ENCODE assay signal across 27 cellular contexts in the genomic region with DNA sequence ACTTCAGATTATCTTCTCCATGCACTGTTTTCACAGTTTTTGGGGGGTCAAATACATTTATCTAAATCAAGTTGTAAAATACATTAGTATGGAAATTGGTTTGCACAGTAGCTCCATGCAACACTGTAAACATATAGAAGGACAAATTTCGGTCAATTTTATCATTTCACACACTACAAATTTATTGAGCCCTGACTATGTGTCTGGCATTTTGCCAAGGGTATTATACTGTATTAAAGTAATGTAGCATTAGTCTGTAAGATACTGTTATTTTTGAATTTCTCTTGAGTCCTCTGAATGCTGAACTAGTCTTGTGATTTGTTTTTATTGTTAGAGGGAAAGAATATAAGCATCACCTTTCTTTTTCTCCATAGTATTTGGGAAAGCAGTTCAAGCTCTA. TPM values are rescaled to one million over a fixed set of nuclear protein-coding genes. Genes with fewer than 3 reads are reported as not detected.
DNase-seq lines count a peak whose midpoint lies in the region; ATAC-seq and TF ChIP-seq lines count a peak whose summit lies in the region.
"Had no signal": no experiment of that assay in that cellular context is flagged by ENCODE, and none has a peak within 500 bp of the region (broad histone marks: within the 10 kb centered on the region; RNA-seq: fewer than 3 reads in every experiment).

No MANE protein-coding gene starts in this region.

- peaks cover 2% of the 10 kb centered on the region; the same call in 1 of the 2 replicates for H3F3A ChIP-seq in Loucy (ENCODE audit: low read depth)

- peak overlapping the region; percentile 88 for H3K9ac ChIP-seq in Loucy (ENCODE audit: low read depth, low read length, poor library complexity, severe bottlenecking)
- H3K9ac ChIP-seq: GM23248 had no signal

- no peak for DNase-seq in natural killer cell treated with Interleukin-12 subunit alpha and Interleukin-12 subunit beta and Interleukin-15 and Interleukin-18, amount 100 ng/mL, for 72 hours (ENCODE audit: low spot score)
- no peak for DNase-seq in natural killer cell
- no peak for DNase-seq in activated naive CD8-positive, alpha-beta T cell treated with anti-CD3 and anti-CD28 coated beads, Interleukin-2, amount 10 ng/mL, durations not matched to agents 7 days and 5 days
- no peak for DNase-seq in SHP77 treated with DMSO at 0.1 percent for 48 hours (lab: John Stamatoyannopoulos, UW)
- DNase-seq in A172 (ENCODE audit: low spot score), result no peak
- DNase-seq: activated gamma-delta T cell treated with Interleukin-2 at 50 U/mL for 16 hours; amygdala; C1 segment of cervical spinal cord; foreskin melanocyte; GM23248; heart left ventricle; left ventricle myocardium superior; NCI-H2107; NCI-H345; NCI-H748 treated with DMSO at 0.1 percent for 48 hours; occipital lobe; psoas muscle; sigmoid colon; SJCRH30; stimulated activated CD4-positive, alpha-beta T cell treated with anti-CD3 and anti-CD28 coated beads, Interleukin-12 subunit alpha, Interleukin-12 subunit beta, amount 100 ng/mL, for 4 hours; stimulated activated CD4-positive, alpha-beta T cell treated with anti-CD3 and anti-CD28 coated beads, Interleukin-2, amount 100 ng/mL, for 48 hours; SW 1271; T1000; tibial artery had no signal

- H3K4me1 Mint-ChIP-seq in natural killer cell treated with Interleukin-12 subunit alpha and Interleukin-12 subunit beta and Interleukin-15 and Interleukin-18, amount 100 ng/mL, for 72 hours (ENCODE audit: low read depth in 2 of 2), result peaks cover 17 to 25% of the 10 kb centered on the region in 2 donors
- peaks cover 29 to 33% of the 10 kb centered on the region in 2 donors for H3K4me1 Mint-ChIP-seq in natural killer cell
- peaks cover 29% of the 10 kb centered on the region for H3K4me1 Mint-ChIP-seq in activated naive CD8-positive, alpha-beta T cell treated with anti-CD3 and anti-CD28 coated beads, Interleukin-2, amount 10 ng/mL, durations not matched to agents 7 days and 5 days

- H3K4me3 Mint-ChIP-seq in natural killer cell treated with Interleukin-12 subunit alpha and Interleukin-12 subunit beta and Interleukin-15 and Interleukin-18, amount 100 ng/mL, for 72 hours, result no peak overlapping the region
- no peak overlapping the region for H3K4me3 Mint-ChIP-seq in natural killer cell
- H3K4me3 Mint-ChIP-seq in activated naive CD8-positive, alpha-beta T cell treated with anti-CD3 and anti-CD28 coated beads, Interleukin-2, amount 10 ng/mL, durations not matched to agents 7 days and 5 days, result peak overlapping the region; percentile 19

- H3K79me2 ChIP-seq in Loucy (ENCODE audit: insufficient read depth, low read length), result peaks cover 39% of the 10 kb centered on the region

- intact Hi-C loops in natural killer cell (cut with micrococcal nuclease), result loop anchor here (2.0 to 5.0 kb wide), 2 partner anchors 79 to 221 kb away; a partner anchor contains a TSS

- peaks cover 10% of the 10 kb centered on the region for H3K36me3 Mint-ChIP-seq in natural killer cell treated with Interleukin-12 subunit alpha and Interleukin-12 subunit beta and Interleukin-15 and Interleukin-18, amount 100 ng/mL, for 72 hours
- H3K36me3 Mint-ChIP-seq in natural killer cell, result no peaks in the 10 kb centered on the region
- H3K36me3 Mint-ChIP-seq in activated naive CD8-positive, alpha-beta T cell treated with anti-CD3 and anti-CD28 coated beads, Interleukin-2, amount 10 ng/mL, durations not matched to agents 7 days and 5 days, result peaks cover 20% of the 10 kb centered on the region

- H3K9me2 ChIP-seq in Loucy (replicated peaks; ENCODE audit: low read depth, low read length), result no peaks in the 10 kb centered on the region

- no peak overlapping the region for H3K4me3 ChIP-seq in Loucy (ENCODE audit: low read length, poor library complexity, severe bottlenecking)
- H3K4me3 ChIP-seq: GM23248, heart left ventricle, psoas muscle, sigmoid colon, SJCRH30, tibial artery had no signal

- TF ChIP-seq CTCF in natural killer cell (IDR thresholded peaks at IDR 0.05) (no peak), Loucy (conservative IDR thresholded peaks at IDR 0.05; ENCODE audit: low read length) (no peak)

- no peaks in the 10 kb centered on the region for H3K9me3 ChIP-seq in Loucy (ENCODE audit: insufficient read depth, low read depth, low read length)
- H3K9me3 ChIP-seq: heart left ventricle, psoas muscle, sigmoid colon, SJCRH30, tibial artery had no signal

- no peaks in the 10 kb centered on the region for H3K9me3 Mint-ChIP-seq in natural killer cell treated with Interleukin-12 subunit alpha and Interleukin-12 subunit beta and Interleukin-15 and Interleukin-18, amount 100 ng/mL, for 72 hours
- no peaks in the 10 kb centered on the region for H3K9me3 Mint-ChIP-seq in natural killer cell
- H3K9me3 Mint-ChIP-seq in activated naive CD8-positive, alpha-beta T cell treated with anti-CD3 and anti-CD28 coated beads, Interleukin-2, amount 10 ng/mL, durations not matched to agents 7 days and 5 days, result peaks cover 3% of the 10 kb centered on the region
- H3K9me3 Mint-ChIP-seq: IgD-negative memory B cell had no signal

- no peak overlapping the region for H2AFZ ChIP-seq in Loucy (ENCODE audit: low read length)

- peaks cover 29% of the 10 kb centered on the region for H3K4me1 ChIP-seq in Loucy (ENCODE audit: insufficient read depth, low read length, poor library complexity, severe bottlenecking)

- H3K36me3 ChIP-seq in Loucy (ENCODE audit: insufficient read depth, low read length), result no peaks in the 10 kb centered on the region
- H3K36me3 ChIP-seq: sigmoid colon, tibial artery had no signal

- H4K20me1 ChIP-seq in Loucy (ENCODE audit: insufficient read depth, low read length, poor library complexity, severe bottlenecking), result peaks cover 23% of the 10 kb centered on the region

- no peaks in the 10 kb centered on the region for H3K27me3 ChIP-seq in Loucy (ENCODE audit: insufficient read depth, low read length, poor library complexity, severe bottlenecking)
- H3K27me3 ChIP-seq: heart left ventricle, sigmoid colon, SJCRH30, tibial artery had no signal

- POLR2A ChIA-PET in activated naive CD8-positive, alpha-beta T cell treated with anti-CD3 and anti-CD28 coated beads, Interleukin-2, amount 10 ng/mL, durations not matched to agents 7 days and 5 days (lab: Charles Lee), result interaction anchor here (1.6 kb wide), 1 partner anchor 53 kb away, joined by 5 read pairs; a partner anchor contains a TSS

- H3K4me2 ChIP-seq in Loucy (ENCODE audit: low read depth, low read length, poor library complexity, severe bottlenecking), result no peak overlapping the region

- H3K27me3 Mint-ChIP-seq in natural killer cell treated with Interleukin-12 subunit alpha and Interleukin-12 subunit beta and Interleukin-15 and Interleukin-18, amount 100 ng/mL, for 72 hours, result no peaks in the 10 kb centered on the region
- no peaks in the 10 kb centered on the region for H3K27me3 Mint-ChIP-seq in natural killer cell (ENCODE audit: low read depth in 2 of 2)
- H3K27me3 Mint-ChIP-seq in activated naive CD8-positive, alpha-beta T cell treated with anti-CD3 and anti-CD28 coated beads, Interleukin-2, amount 10 ng/mL, durations not matched to agents 7 days and 5 days, result no peaks in the 10 kb centered on the region

- H3K27ac Mint-ChIP-seq in natural killer cell treated with Interleukin-12 subunit alpha and Interleukin-12 subunit beta and Interleukin-15 and Interleukin-18, amount 100 ng/mL, for 72 hours, result peak overlapping the region; percentile 90 to 94
- peak overlapping the region in 1 of 2 donors; percentile 29 for H3K27ac Mint-ChIP-seq in natural killer cell
- H3K27ac Mint-ChIP-seq in activated naive CD8-positive, alpha-beta T cell treated with anti-CD3 and anti-CD28 coated beads, Interleukin-2, amount 10 ng/mL, durations not matched to agents 7 days and 5 days, result peak overlapping the region; percentile 51

- ATAC-seq in natural killer cell treated with Interleukin-12 subunit alpha and Interleukin-12 subunit beta and Interleukin-15 and Interleukin-18, amount 100 ng/mL, for 72 hours, result no peak
- ATAC-seq in natural killer cell, result no peak
- ATAC-seq in activated naive CD8-positive, alpha-beta T cell treated with anti-CD3 and anti-CD28 coated beads, Interleukin-2, amount 10 ng/mL, durations not matched to agents 7 days and 5 days (ENCODE audit: low read depth), result no peak
- no peak for ATAC-seq in GM18858 (IDR thresholded peaks at IDR 0.05; ENCODE audit: unreplicated experiment)
- ATAC-seq: heart left ventricle, left ventricle myocardium superior, psoas muscle had no signal

RNA-seq across cellular contexts. Expression of a gene that starts 1.3 kb away (rescaled TPM):
- under 1 TPM; 0.45 to 0.62 TPM for total RNA-seq in natural killer cell treated with Interleukin-12 subunit alpha and Interleukin-12 subunit beta and Interleukin-15 and Interleukin-18, amount 100 ng/mL, for 72 hours
- 1 to 10 TPM in 1 of 3 donors, under 1 TPM in 2; 0.18 to 1.8 (median 0.91) TPM for total RNA-seq in natural killer cell
- total RNA-seq in activated naive CD8-positive, alpha-beta T cell treated with anti-CD3 and anti-CD28 coated beads, Interleukin-2, amount 10 ng/mL, durations not matched to agents 7 days and 5 days, result 1 to 10 TPM; 1.8 to 2.3 TPM
- 0.89 and 2.1 TPM in 2 replicates for total RNA-seq in A172 (2014; rRNA removed; shearing (Covaris generic))

RNA-seq across cellular contexts. Expression of a gene that starts 1.5 kb away (rescaled TPM):
- total RNA-seq in natural killer cell treated with Interleukin-12 subunit alpha and Interleukin-12 subunit beta and Interleukin-15 and Interleukin-18, amount 100 ng/mL, for 72 hours, result 100 to 1,000 TPM; 105 to 120 TPM
- 100 to 1,000 TPM in 1 of 3 donors, 10 to 100 TPM in 2; 94.3 to 115 (median 99.6) TPM for total RNA-seq in natural killer cell
- total RNA-seq in activated naive CD8-positive, alpha-beta T cell treated with anti-CD3 and anti-CD28 coated beads, Interleukin-2, amount 10 ng/mL, durations not matched to agents 7 days and 5 days, result 100 to 1,000 TPM; 132 to 138 TPM
- 124 and 205 TPM in 2 replicates for total RNA-seq in A172 (2014; rRNA removed; shearing (Covaris generic))

RNA-seq across cellular contexts. Expression of a gene that starts 34.8 kb away (rescaled TPM):
- 10 to 100 TPM; 13.4 to 26.6 TPM for total RNA-seq in natural killer cell treated with Interleukin-12 subunit alpha and Interleukin-12 subunit beta and Interleukin-15 and Interleukin-18, amount 100 ng/mL, for 72 hours
- 1 to 10 TPM; 3.1 to 4.7 (median 3.8) TPM for total RNA-seq in natural killer cell
- 10 to 100 TPM; 20.0 to 21.6 TPM for total RNA-seq in activated naive CD8-positive, alpha-beta T cell treated with anti-CD3 and anti-CD28 coated beads, Interleukin-2, amount 10 ng/mL, durations not matched to agents 7 days and 5 days
- 13.5 and 19.4 TPM in 2 replicates for total RNA-seq in A172 (2014; rRNA removed; shearing (Covaris generic))

RNA-seq across cellular contexts. Expression of a gene that starts 35.4 kb away (rescaled TPM):
- 10 to 100 TPM; 34.9 to 39.9 TPM for total RNA-seq in natural killer cell treated with Interleukin-12 subunit alpha and Interleukin-12 subunit beta and Interleukin-15 and Interleukin-18, amount 100 ng/mL, for 72 hours
- total RNA-seq in natural killer cell, result 10 to 100 TPM in 1 of 3 donors, 1 to 10 TPM in 2; 4.7 to 10.4 (median 6.1) TPM
- total RNA-seq in activated naive CD8-positive, alpha-beta T cell treated with anti-CD3 and anti-CD28 coated beads, Interleukin-2, amount 10 ng/mL, durations not matched to agents 7 days and 5 days, result 10 to 100 TPM; 22.9 to 23.4 TPM
- 47.8 and 58.1 TPM in 2 replicates for total RNA-seq in A172 (2014; rRNA removed; shearing (Covaris generic))

RNA-seq across cellular contexts. Expression of a gene that starts 53.3 kb away (rescaled TPM):
- total RNA-seq in natural killer cell treated with Interleukin-12 subunit alpha and Interleukin-12 subunit beta and Interleukin-15 and Interleukin-18, amount 100 ng/mL, for 72 hours, result 100 to 1,000 TPM; 208 to 356 TPM
- total RNA-seq in natural killer cell, result 100 to 1,000 TPM; 298 to 344 (median 311) TPM
- 100 to 1,000 TPM; 361 to 371 TPM for total RNA-seq in activated naive CD8-positive, alpha-beta T cell treated with anti-CD3 and anti-CD28 coated beads, Interleukin-2, amount 10 ng/mL, durations not matched to agents 7 days and 5 days
- 411 and 467 TPM in 2 replicates for total RNA-seq in A172 (2014; rRNA removed; shearing (Covaris generic))
